1 cellular context compared by ENCODE assay signal in genomic region chr5:93257616-93258015, GRCh38.
A peak's percentile ranks its signal among the peaks of the same experiment; 100 is the strongest.
TF ChIP-seq lines count a peak whose summit lies in the region.

No MANE protein-coding gene starts in this region.

TF ChIP-seq in HCT116, 20 proteins besides CTCF, POLR2A, EP300 and RAD21:
- TF ChIP-seq CEBPB (IDR thresholded peaks at IDR 0.05; ENCODE audit: low read depth): no peak; the same call in 1 of the 2 replicates
- TF ChIP-seq ATF3 (IDR thresholded peaks at IDR 0.05): no peak
- TF ChIP-seq FOSL1 (IDR thresholded peaks at IDR 0.05; ENCODE audit: low read depth): peak; percentile 67
- TF ChIP-seq JUND (IDR thresholded peaks at IDR 0.05): peak; percentile 50
- peak; percentile 39; the same call in 1 of the 2 replicates for TF ChIP-seq SP1 (IDR thresholded peaks at IDR 0.05; ENCODE audit: low read depth)
- TF ChIP-seq CBX3 (IDR thresholded peaks at IDR 0.05; ENCODE audit: low read depth): peak; percentile 19; the same call in 1 of the 2 replicates
- TF ChIP-seq EGR1 (IDR thresholded peaks at IDR 0.05; ENCODE audit: low read depth): no peak
- no peak for TF ChIP-seq ELF1 (IDR thresholded peaks at IDR 0.05; ENCODE audit: borderline replicate concordance, low read depth)
- TF ChIP-seq MAX (IDR thresholded peaks at IDR 0.05): no peak
- peak; percentile 47; the same call in 1 of the 2 replicates for TF ChIP-seq SRF (IDR thresholded peaks at IDR 0.05; ENCODE audit: low read depth)
- no peak for TF ChIP-seq POLR2AphosphoS5 (IDR thresholded peaks at IDR 0.05; ENCODE audit: low read depth, low read length)
- no peak for TF ChIP-seq TCF7L2 (IDR thresholded peaks at IDR 0.05; ENCODE audit: borderline replicate concordance, extremely low read depth, insufficient read depth, insufficient read length)
- no peak for TF ChIP-seq ZBTB33 (IDR thresholded peaks at IDR 0.05; ENCODE audit: extremely low read depth, insufficient replicate concordance, low read length)
